In the genomic region with DNA sequence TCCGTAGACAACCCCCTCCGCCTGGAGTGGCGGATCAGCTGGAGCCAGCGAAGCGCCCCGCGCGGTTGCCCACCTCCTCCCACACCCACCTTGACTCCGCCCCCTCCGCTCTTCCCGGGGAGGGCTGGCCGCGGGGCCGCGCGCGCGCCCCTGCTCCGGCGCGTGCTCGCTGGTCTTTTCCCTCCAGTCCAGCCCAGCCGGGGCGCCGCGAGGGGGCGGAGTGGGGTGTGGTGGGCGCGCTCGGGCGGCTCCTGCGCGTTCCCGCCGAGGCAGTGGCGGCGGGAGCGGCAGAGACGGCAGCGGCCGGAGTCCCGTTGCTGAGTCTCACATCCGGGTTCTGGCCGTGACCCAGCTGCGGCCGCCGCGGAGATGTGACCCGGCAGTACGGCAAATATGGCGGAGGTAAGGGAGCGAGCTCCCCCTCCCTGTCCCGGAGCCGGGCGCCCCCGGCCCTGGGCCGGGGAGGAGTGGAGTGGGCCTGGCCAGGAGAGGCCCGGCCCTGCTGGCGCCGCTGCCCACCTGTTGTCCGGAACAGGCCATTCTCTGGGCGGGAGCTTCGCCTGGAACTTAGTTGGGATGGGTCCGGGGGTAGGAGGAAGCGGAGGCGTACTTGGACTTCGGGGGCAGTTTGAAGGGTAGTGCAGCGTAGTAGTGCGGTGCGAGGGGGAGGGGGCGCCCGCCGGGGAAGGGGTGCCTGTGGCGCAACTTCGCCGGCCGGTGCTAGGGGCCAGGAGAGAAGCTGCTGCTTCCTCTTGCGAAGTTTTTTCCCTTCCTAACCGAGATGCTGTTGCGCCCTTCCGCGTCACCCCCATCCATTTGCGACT, we compare ENCODE assay signal across 1 cellular context.
TF ChIP-seq lines count a peak whose summit lies in the region.

No MANE protein-coding gene starts in this region.

TF ChIP-seq in HEK293, 187 proteins besides CTCF, POLR2A, EP300 and RAD21 (continued from another document and continues in another):
- no peak for TF ChIP-seq ZNF791 (tag by site-specific recombination; IDR thresholded peaks at IDR 0.05)
- peak; percentile 71; the same call in 1 of the 2 replicates for TF ChIP-seq ZXDB (tag by site-specific recombination; IDR thresholded peaks at IDR 0.05)
- no peak for TF ChIP-seq ZNF121 (tag by site-specific recombination; IDR thresholded peaks at IDR 0.05)
- no peak for TF ChIP-seq ZNF18 (tag by site-specific recombination; IDR thresholded peaks at IDR 0.05)
- TF ChIP-seq ZNF660 (tag by site-specific recombination; IDR thresholded peaks at IDR 0.05): 0 out of 2 replicates have a peak, but pooled peaks have one; percentile 79
- TF ChIP-seq ZNF26 (tag by site-specific recombination; IDR thresholded peaks at IDR 0.05): no peak
- no peak for TF ChIP-seq ZNF658 (tag by site-specific recombination; IDR thresholded peaks at IDR 0.05)
- TF ChIP-seq ZFP69B (tag by site-specific recombination; IDR thresholded peaks at IDR 0.05): 0 out of 2 replicates have a peak, but pooled peaks have one; percentile 34
- TF ChIP-seq ZNF548 (tag by site-specific recombination; IDR thresholded peaks at IDR 0.05): no peak
- TF ChIP-seq ZNF837 (tag by site-specific recombination; IDR thresholded peaks at IDR 0.05): no peak
- no peak for TF ChIP-seq ZSCAN16 (tag by site-specific recombination; IDR thresholded peaks at IDR 0.05)
- no peak for TF ChIP-seq ZNF292 (tag by site-specific recombination; IDR thresholded peaks at IDR 0.05; ENCODE audit: borderline replicate concordance, low read depth)
- no peak for TF ChIP-seq HOXA7 (CRISPR knock-in tag; IDR thresholded peaks at IDR 0.05; ENCODE audit: borderline replicate concordance)
- TF ChIP-seq ZNF2 (tag by site-specific recombination; IDR thresholded peaks at IDR 0.05): peak; percentile 65
- TF ChIP-seq, protein P1, sequence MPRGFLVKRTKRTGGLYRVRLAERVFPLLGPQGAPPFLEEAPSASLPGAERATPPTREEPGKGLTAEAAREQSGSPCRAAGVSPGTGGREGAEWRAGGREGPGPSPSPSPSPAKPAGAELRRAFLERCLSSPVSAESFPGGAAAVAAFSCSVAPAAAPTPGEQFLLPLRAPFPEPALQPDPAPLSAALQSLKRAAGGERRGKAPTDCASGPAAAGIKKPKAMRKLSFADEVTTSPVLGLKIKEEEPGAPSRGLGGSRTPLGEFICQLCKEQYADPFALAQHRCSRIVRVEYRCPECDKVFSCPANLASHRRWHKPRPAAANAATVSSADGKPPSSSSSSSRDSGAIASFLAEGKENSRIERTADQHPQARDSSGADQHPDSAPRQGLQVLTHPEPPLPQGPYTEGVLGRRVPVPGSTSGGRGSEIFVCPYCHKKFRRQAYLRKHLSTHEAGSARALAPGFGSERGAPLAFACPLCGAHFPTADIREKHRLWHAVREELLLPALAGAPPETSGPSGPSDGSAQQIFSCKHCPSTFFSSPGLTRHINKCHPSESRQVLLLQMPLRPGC (tag by site-specific recombination; IDR thresholded peaks at IDR 0.05): no peak
- TF ChIP-seq, protein P2, sequence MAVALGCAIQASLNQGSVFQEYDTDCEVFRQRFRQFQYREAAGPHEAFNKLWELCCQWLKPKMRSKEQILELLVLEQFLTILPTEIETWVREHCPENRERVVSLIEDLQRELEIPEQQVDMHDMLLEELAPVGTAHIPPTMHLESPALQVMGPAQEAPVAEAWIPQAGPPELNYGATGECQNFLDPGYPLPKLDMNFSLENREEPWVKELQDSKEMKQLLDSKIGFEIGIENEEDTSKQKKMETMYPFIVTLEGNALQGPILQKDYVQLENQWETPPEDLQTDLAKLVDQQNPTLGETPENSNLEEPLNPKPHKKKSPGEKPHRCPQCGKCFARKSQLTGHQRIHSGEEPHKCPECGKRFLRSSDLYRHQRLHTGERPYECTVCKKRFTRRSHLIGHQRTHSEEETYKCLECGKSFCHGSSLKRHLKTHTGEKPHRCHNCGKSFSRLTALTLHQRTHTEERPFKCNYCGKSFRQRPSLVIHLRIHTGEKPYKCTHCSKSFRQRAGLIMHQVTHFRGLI (tag by site-specific recombination; IDR thresholded peaks at IDR 0.05): peak; percentile 54; the same call in 1 of the 2 replicates
- TF ChIP-seq ZNF157 (tag by site-specific recombination; IDR thresholded peaks at IDR 0.05): no peak
- TF ChIP-seq ZNF521 (tag by site-specific recombination; IDR thresholded peaks at IDR 0.05): no peak
- TF ChIP-seq ZNF571 (tag by site-specific recombination; IDR thresholded peaks at IDR 0.05): no peak
- no peak for TF ChIP-seq PRDM4 (tag by site-specific recombination; IDR thresholded peaks at IDR 0.05)
- TF ChIP-seq ZNF664 (tag by site-specific recombination; IDR thresholded peaks at IDR 0.05): no peak
- no peak for TF ChIP-seq ZNF354C (tag by site-specific recombination; IDR thresholded peaks at IDR 0.05; ENCODE audit: borderline replicate concordance, low read depth)
- TF ChIP-seq, protein P3, sequence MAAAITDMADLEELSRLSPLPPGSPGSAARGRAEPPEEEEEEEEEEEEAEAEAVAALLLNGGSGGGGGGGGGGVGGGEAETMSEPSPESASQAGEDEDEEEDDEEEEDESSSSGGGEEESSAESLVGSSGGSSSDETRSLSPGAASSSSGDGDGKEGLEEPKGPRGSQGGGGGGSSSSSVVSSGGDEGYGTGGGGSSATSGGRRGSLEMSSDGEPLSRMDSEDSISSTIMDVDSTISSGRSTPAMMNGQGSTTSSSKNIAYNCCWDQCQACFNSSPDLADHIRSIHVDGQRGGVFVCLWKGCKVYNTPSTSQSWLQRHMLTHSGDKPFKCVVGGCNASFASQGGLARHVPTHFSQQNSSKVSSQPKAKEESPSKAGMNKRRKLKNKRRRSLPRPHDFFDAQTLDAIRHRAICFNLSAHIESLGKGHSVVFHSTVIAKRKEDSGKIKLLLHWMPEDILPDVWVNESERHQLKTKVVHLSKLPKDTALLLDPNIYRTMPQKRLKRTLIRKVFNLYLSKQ (tag by site-specific recombination; IDR thresholded peaks at IDR 0.05; ENCODE audit: borderline replicate concordance): no peak
- peak; percentile 83 for TF ChIP-seq ZEB2 (tag by site-specific recombination; IDR thresholded peaks at IDR 0.05)
- no peak for TF ChIP-seq ZNF626 (tag by site-specific recombination; IDR thresholded peaks at IDR 0.05)
- TF ChIP-seq SCRT2 (tag by site-specific recombination; IDR thresholded peaks at IDR 0.05): peak; percentile 99
- no peak for TF ChIP-seq ZNF148 (tag by site-specific recombination; IDR thresholded peaks at IDR 0.05; ENCODE audit: borderline replicate concordance)
- no peak for TF ChIP-seq GLI4 (tag by site-specific recombination; IDR thresholded peaks at IDR 0.05)
- TF ChIP-seq IKZF3 (tag by site-specific recombination; IDR thresholded peaks at IDR 0.05): peak; percentile 37; the same call in 1 of the 2 replicates
- TF ChIP-seq ZNF513 (tag by site-specific recombination; IDR thresholded peaks at IDR 0.05): no peak
- no peak for TF ChIP-seq SALL2 (tag by site-specific recombination; IDR thresholded peaks at IDR 0.05; ENCODE audit: borderline replicate concordance)
- TF ChIP-seq ZNF426 (tag by site-specific recombination; IDR thresholded peaks at IDR 0.05): no peak
- no peak for TF ChIP-seq ZNF677 (tag by site-specific recombination; IDR thresholded peaks at IDR 0.05)
- TF ChIP-seq ZIC2 (tag by site-specific recombination; IDR thresholded peaks at IDR 0.05): peak; percentile 36
- TF ChIP-seq, protein P4, sequence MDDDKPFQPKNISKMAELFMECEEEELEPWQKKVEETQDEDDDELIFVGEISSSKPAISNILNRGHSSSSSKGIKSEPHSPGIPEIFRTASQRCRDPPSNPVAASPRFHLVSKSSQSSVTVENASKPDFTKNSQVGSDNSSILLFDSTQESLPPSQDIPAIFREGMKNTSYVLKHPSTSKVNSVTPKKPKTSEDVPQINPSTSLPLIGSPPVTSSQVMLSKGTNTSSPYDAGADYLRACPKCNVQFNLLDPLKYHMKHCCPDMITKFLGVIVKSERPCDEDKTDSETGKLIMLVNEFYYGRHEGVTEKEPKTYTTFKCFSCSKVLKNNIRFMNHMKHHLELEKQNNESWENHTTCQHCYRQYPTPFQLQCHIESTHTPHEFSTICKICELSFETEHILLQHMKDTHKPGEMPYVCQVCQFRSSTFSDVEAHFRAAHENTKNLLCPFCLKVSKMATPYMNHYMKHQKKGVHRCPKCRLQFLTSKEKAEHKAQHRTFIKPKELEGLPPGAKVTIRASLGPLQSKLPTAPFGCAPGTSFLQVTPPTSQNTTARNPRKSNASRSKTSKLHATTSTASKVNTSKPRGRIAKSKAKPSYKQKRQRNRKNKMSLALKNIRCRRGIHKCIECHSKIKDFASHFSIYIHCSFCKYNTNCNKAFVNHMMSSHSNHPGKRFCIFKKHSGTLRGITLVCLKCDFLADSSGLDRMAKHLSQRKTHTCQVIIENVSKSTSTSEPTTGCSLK (tag by site-specific recombination; IDR thresholded peaks at IDR 0.05): no peak
- TF ChIP-seq ELK4 (IDR thresholded peaks at IDR 0.05; ENCODE audit: borderline replicate concordance, low read depth, low read length): no peak
- TF ChIP-seq ZNF391 (tag by site-specific recombination; IDR thresholded peaks at IDR 0.05; ENCODE audit: borderline replicate concordance, low read depth): no peak; the same call in 1 of the 2 replicates
- TF ChIP-seq RBAK (tag by site-specific recombination; IDR thresholded peaks at IDR 0.05): no peak
- peak; percentile 90; the same call in 1 of the 2 replicates for TF ChIP-seq ZNF610 (tag by site-specific recombination; IDR thresholded peaks at IDR 0.05; ENCODE audit: borderline replicate concordance)
- TF ChIP-seq SP3 (tag by site-specific recombination; IDR thresholded peaks at IDR 0.05): peak; percentile 73
